ENCODE assay signal across 7 cellular contexts in genomic region chr17:20063665-20064648, GRCh38. TPM values are rescaled to one million over a fixed set of nuclear protein-coding genes. Genes with fewer than 3 reads are reported as not detected.
A peak's percentile ranks its signal among the peaks of the same experiment; 100 is the strongest.
DNase-seq lines count a peak whose midpoint lies in the region; ATAC-seq and TF ChIP-seq lines count a peak whose summit lies in the region.

No MANE protein-coding gene starts in this region.

- TF ChIP-seq CTCF in epithelial cell of esophagus (IDR thresholded peaks at IDR 0.05; ENCODE audit: insufficient read depth, low read depth, low read length, missing control alignments) (no peak), omental fat pad (IDR thresholded peaks at IDR 0.05) (no peak)

- ATAC-seq in GM18498 (IDR thresholded peaks at IDR 0.05; ENCODE audit: unreplicated experiment) (peak; percentile 62), HG02623 (IDR thresholded peaks at IDR 0.05; ENCODE audit: unreplicated experiment) (peak; percentile 42), omental fat pad (ENCODE audit: low FRiP score) (peak; percentile 89), GM19324 (IDR thresholded peaks at IDR 0.05; ENCODE audit: low FRiP score, unreplicated experiment) (no peak)

- peak; percentile 91 for DNase-seq in RPMI8226
- peak; percentile 85 for DNase-seq in epithelial cell of esophagus (ENCODE audit: low read depth)
- DNase-seq in omental fat pad (ENCODE audit: low spot score): peak; percentile 90
- no peak for DNase-seq in COLO668 (lab: John Stamatoyannopoulos, UW; ENCODE audit: unreplicated experiment)

- no peak overlapping the region for H3K4me3 ChIP-seq in epithelial cell of esophagus (ENCODE audit: low read length)

RNA-seq across cellular contexts. Expression of gene SPECC1, which starts 54.8 kb away (rescaled TPM):
- total RNA-seq in omental fat pad: 100 to 1,000 TPM in 1 of 4 donors, 10 to 100 TPM in 3; 34.2 to 114 (median 53.1) TPM
